Comparison of ENCODE assay signal across 1 cellular context in the genomic region with DNA sequence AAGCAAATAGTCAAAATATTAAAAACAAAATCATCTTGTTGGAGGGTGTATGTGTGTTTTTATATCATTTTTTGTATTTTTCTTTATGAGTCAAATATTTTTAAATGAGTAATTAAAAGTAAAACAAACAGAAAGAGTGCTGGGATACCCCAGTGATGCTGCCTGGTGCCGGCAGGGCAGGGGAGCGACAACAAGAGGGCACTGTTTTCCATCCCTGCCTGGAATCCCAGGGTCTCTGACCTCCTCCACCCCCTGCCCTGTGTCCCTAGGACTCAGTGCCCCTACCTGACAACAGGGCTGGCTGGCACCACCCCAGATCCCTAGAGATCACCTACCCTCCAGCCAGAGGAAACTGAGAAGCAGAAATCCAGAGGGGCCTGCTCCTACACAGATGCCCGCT.
TF ChIP-seq lines count a peak whose summit lies in the region.

No MANE protein-coding gene starts in this region.

TF ChIP-seq in GM23338, 12 proteins besides CTCF, POLR2A, EP300 and RAD21:
- no peak for TF ChIP-seq ZNF331 (CRISPR knock-in tag; IDR thresholded peaks at IDR 0.05; ENCODE audit: low read depth)
- TF ChIP-seq EZH2 (IDR thresholded peaks at IDR 0.05; ENCODE audit: low read depth, unreplicated experiment): no peak
- no peak for TF ChIP-seq EZH2phosphoT487 (IDR thresholded peaks at IDR 0.05; ENCODE audit: unreplicated experiment)
- no peak for TF ChIP-seq NANOG (IDR thresholded peaks at IDR 0.05; ENCODE audit: borderline replicate concordance)
- TF ChIP-seq CREB1 (CRISPR knock-in tag; IDR thresholded peaks at IDR 0.05; ENCODE audit: low read depth): no peak
- TF ChIP-seq STAT1 (IDR thresholded peaks at IDR 0.05; ENCODE audit: unreplicated experiment): no peak
- TF ChIP-seq ZNF114 (CRISPR knock-in tag; IDR thresholded peaks at IDR 0.05): no peak
- TF ChIP-seq, protein P1, sequence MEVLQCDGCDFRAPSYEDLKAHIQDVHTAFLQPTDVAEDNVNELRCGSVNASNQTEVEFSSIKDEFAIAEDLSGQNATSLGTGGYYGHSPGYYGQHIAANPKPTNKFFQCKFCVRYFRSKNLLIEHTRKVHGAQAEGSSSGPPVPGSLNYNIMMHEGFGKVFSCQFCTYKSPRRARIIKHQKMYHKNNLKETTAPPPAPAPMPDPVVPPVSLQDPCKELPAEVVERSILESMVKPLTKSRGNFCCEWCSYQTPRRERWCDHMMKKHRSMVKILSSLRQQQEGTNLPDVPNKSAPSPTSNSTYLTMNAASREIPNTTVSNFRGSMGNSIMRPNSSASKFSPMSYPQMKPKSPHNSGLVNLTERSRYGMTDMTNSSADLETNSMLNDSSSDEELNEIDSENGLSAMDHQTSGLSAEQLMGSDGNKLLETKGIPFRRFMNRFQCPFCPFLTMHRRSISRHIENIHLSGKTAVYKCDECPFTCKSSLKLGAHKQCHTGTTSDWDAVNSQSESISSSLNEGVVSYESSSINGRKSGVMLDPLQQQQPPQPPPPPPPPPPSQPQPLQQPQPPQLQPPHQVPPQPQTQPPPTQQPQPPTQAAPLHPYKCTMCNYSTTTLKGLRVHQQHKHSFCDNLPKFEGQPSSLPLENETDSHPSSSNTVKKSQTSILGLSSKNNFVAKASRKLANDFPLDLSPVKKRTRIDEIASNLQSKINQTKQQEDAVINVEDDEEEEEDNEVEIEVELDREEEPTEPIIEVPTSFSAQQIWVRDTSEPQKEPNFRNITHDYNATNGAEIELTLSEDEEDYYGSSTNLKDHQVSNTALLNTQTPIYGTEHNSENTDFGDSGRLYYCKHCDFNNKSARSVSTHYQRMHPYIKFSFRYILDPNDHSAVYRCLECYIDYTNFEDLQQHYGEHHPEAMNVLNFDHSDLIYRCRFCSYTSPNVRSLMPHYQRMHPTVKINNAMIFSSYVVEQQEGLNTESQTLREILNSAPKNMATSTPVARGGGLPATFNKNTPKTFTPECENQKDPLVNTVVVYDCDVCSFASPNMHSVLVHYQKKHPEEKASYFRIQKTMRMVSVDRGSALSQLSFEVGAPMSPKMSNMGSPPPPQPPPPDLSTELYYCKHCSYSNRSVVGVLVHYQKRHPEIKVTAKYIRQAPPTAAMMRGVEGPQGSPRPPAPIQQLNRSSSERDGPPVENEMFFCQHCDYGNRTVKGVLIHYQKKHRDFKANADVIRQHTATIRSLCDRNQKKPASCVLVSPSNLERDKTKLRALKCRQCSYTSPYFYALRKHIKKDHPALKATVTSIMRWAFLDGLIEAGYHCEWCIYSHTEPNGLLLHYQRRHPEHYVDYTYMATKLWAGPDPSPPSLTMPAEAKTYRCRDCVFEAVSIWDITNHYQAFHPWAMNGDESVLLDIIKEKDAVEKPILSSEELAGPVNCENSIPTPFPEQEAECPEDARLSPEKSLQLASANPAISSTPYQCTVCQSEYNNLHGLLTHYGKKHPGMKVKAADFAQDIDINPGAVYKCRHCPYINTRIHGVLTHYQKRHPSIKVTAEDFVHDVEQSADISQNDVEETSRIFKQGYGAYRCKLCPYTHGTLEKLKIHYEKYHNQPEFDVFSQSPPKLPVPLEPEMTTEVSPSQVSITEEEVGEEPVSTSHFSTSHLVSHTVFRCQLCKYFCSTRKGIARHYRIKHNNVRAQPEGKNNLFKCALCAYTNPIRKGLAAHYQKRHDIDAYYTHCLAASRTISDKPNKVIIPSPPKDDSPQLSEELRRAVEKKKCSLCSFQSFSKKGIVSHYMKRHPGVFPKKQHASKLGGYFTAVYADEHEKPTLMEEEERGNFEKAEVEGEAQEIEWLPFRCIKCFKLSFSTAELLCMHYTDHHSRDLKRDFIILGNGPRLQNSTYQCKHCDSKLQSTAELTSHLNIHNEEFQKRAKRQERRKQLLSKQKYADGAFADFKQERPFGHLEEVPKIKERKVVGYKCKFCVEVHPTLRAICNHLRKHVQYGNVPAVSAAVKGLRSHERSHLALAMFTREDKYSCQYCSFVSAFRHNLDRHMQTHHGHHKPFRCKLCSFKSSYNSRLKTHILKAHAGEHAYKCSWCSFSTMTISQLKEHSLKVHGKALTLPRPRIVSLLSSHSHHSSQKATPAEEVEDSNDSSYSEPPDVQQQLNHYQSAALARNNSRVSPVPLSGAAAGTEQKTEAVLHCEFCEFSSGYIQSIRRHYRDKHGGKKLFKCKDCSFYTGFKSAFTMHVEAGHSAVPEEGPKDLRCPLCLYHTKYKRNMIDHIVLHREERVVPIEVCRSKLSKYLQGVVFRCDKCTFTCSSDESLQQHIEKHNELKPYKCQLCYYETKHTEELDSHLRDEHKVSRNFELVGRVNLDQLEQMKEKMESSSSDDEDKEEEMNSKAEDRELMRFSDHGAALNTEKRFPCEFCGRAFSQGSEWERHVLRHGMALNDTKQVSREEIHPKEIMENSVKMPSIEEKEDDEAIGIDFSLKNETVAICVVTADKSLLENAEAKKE (CRISPR knock-in tag; IDR thresholded peaks at IDR 0.05): no peak
- no peak for TF ChIP-seq REST (IDR thresholded peaks at IDR 0.05; ENCODE audit: unreplicated experiment)
- no peak for TF ChIP-seq POLR2AphosphoS5 (IDR thresholded peaks at IDR 0.05; ENCODE audit: low read depth)
- no peak for TF ChIP-seq ETS1 (IDR thresholded peaks at IDR 0.05)
- TF ChIP-seq JUNB (IDR thresholded peaks at IDR 0.05; ENCODE audit: unreplicated experiment): no peak
TF ChIP-seq in GM23338: peak in this region for 0.
